ENCODE assay signal across 8 cellular contexts in genomic region chr10:132308588-132309451, GRCh38. TPM values are rescaled to one million over a fixed set of nuclear protein-coding genes. Genes with fewer than 3 reads are reported as not detected.
DNase-seq lines count a peak whose midpoint lies in the region; ATAC-seq, FAIRE-seq and TF ChIP-seq lines count a peak whose summit lies in the region.

No MANE protein-coding gene starts in this region.

- peak overlapping the region; percentile 59 for H3K4me3 Mint-ChIP-seq in activated T-helper 17 cell treated with anti-CD3 and anti-CD28 coated beads, Interleukin-2, amount 50 U/mL, for 72 hours

- no peaks in the 10 kb centered on the region for H3K4me1 Mint-ChIP-seq in activated T-helper 17 cell treated with anti-CD3 and anti-CD28 coated beads, Interleukin-2, amount 50 U/mL, for 72 hours

- peak overlapping the region; percentile 60 for H3K4me3 ChIP-seq in HAP-1
- peak overlapping the region; percentile 82; the same call in 1 of the 2 replicates for H3K4me3 ChIP-seq in iPS DF 6.9 (ENCODE audit: low read length)
- H3K4me3 ChIP-seq in smooth muscle cell, result peak overlapping the region; percentile 87

- no peak for DNase-seq in HAP-1 (ENCODE audit: low spot score in 2 of 2)
- DNase-seq in iPS DF 6.9 (ENCODE audit: low read depth, low spot score), result no peak
- no peak for DNase-seq in smooth muscle cell (lab: John Stamatoyannopoulos, UW; ENCODE audit: unreplicated experiment)
- DNase-seq in GM19239 (ENCODE audit: insufficient read length, low spot score), result no peak
- no peak for DNase-seq in DMS114 treated with DMSO at 0.1 percent for 48 hours (lab: John Stamatoyannopoulos, UW; ENCODE audit: unreplicated experiment)

- no peak overlapping the region for H3K27ac ChIP-seq in iPS DF 6.9 (ENCODE audit: low read length)
- no peak overlapping the region for H3K27ac ChIP-seq in smooth muscle cell (ENCODE audit: low read depth)

- H3K79me2 ChIP-seq in smooth muscle cell (ENCODE audit: low read depth), result no peaks in the 10 kb centered on the region

- no peak for TF ChIP-seq CTCF in smooth muscle cell (IDR thresholded peaks at IDR 0.05; ENCODE audit: borderline replicate concordance, insufficient read depth, poor library complexity, severe bottlenecking)

- H3K4me2 ChIP-seq in smooth muscle cell, result peak overlapping the region; percentile 98

- no CpG with 5 or more reads among the region's 60 CpGs for WGBS in iPS DF 6.9 (ENCODE audit: insufficient coverage, insufficient read length)
- WGBS in smooth muscle cell (ENCODE audit: low lambda C conversion rate), result 18% methylated on average over 44 of the region's 60 CpGs

- no peaks in the 10 kb centered on the region for H3F3A ChIP-seq in smooth muscle cell (ENCODE audit: low read depth)

- no peak overlapping the region for H3K27ac Mint-ChIP-seq in activated T-helper 17 cell treated with anti-CD3 and anti-CD28 coated beads, Interleukin-2, amount 50 U/mL, for 72 hours

- no peak for FAIRE-seq in GM19239 (lab: Jason Lieb, UNC)

- H3K9me3 Mint-ChIP-seq in activated T-helper 17 cell treated with anti-CD3 and anti-CD28 coated beads, Interleukin-2, amount 50 U/mL, for 72 hours, result no peaks in the 10 kb centered on the region

- H3K9me3 ChIP-seq in HAP-1 (peaks cover 3% of the 10 kb centered on the region; the same call in 1 of the 2 replicates), iPS DF 6.9 (ENCODE audit: control insufficient read depth, insufficient read depth, low read length) (peaks cover 2% of the 10 kb centered on the region; the same call in 1 of the 2 replicates), smooth muscle cell (replicated peaks; ENCODE audit: low read depth) (no peaks in the 10 kb centered on the region)

- no peaks in the 10 kb centered on the region for H3K36me3 Mint-ChIP-seq in activated T-helper 17 cell treated with anti-CD3 and anti-CD28 coated beads, Interleukin-2, amount 50 U/mL, for 72 hours (ENCODE audit: low read depth)

- no peaks in the 10 kb centered on the region for H3K36me3 ChIP-seq in HAP-1 (replicated peaks)
- no peaks in the 10 kb centered on the region for H3K36me3 ChIP-seq in iPS DF 6.9 (ENCODE audit: control insufficient read depth, insufficient read depth, low read length)
- no peaks in the 10 kb centered on the region for H3K36me3 ChIP-seq in smooth muscle cell (ENCODE audit: low read depth)

- peak overlapping the region; percentile 96 for H2AFZ ChIP-seq in smooth muscle cell (ENCODE audit: low read depth)

- no peaks in the 10 kb centered on the region for H4K20me1 ChIP-seq in smooth muscle cell (ENCODE audit: low read depth)

- H3K4me1 ChIP-seq in HAP-1, result peaks cover 10% of the 10 kb centered on the region
- peaks cover 3% of the 10 kb centered on the region for H3K4me1 ChIP-seq in iPS DF 6.9 (ENCODE audit: control insufficient read depth, insufficient read depth, low read length)
- peaks cover 7% of the 10 kb centered on the region for H3K4me1 ChIP-seq in smooth muscle cell (ENCODE audit: low read depth)

- H3K27me3 Mint-ChIP-seq in activated T-helper 17 cell treated with anti-CD3 and anti-CD28 coated beads, Interleukin-2, amount 50 U/mL, for 72 hours, result no peaks in the 10 kb centered on the region

- no peak overlapping the region for H3K9ac ChIP-seq in smooth muscle cell (ENCODE audit: low read depth)

- no peak for ATAC-seq in activated T-helper 17 cell treated with anti-CD3 and anti-CD28 coated beads, Interleukin-2, amount 50 U/mL, for 72 hours (replicated peaks)
- ATAC-seq in HG03175 (IDR thresholded peaks at IDR 0.05; ENCODE audit: unreplicated experiment) (no peak), HG03135 (IDR thresholded peaks at IDR 0.05; ENCODE audit: unreplicated experiment) (no peak)

- in situ Hi-C loops in HAP-1 (cut with MboI; ENCODE audit: low sequenced_read_pairs), result no loop called here

- H3K27me3 ChIP-seq in HAP-1 (ENCODE audit: low read depth) (no peaks in the 10 kb centered on the region), iPS DF 6.9 (ENCODE audit: control insufficient read depth, insufficient read depth, low read length) (peaks cover 14% of the 10 kb centered on the region; the same call in 1 of the 2 replicates), smooth muscle cell (ENCODE audit: low read depth) (peaks cover 24% of the 10 kb centered on the region)

RNA-seq across cellular contexts. Expression of gene STK32C, which starts 1.1 kb away (rescaled TPM):
- 10 to 100 TPM; 12.6 to 20.6 TPM for total RNA-seq in activated T-helper 17 cell treated with anti-CD3 and anti-CD28 coated beads, Interleukin-2, amount 50 U/mL, for 72 hours
- total RNA-seq in smooth muscle cell, result 1.4 and 2.3 TPM in 2 replicates
- 9.2 and 13.2 TPM in 2 replicates for polyA plus RNA-seq in smooth muscle cell

RNA-seq across cellular contexts. Expression of gene LRRC27, which starts 23.2 kb away (rescaled TPM):
- 1 to 10 TPM; 4.5 to 6.3 TPM for total RNA-seq in activated T-helper 17 cell treated with anti-CD3 and anti-CD28 coated beads, Interleukin-2, amount 50 U/mL, for 72 hours
- total RNA-seq in smooth muscle cell, result 6.3 and 7.6 TPM in 2 replicates
- polyA plus RNA-seq in smooth muscle cell, result 11.5 and 12.8 TPM in 2 replicates
